In the genomic region with DNA sequence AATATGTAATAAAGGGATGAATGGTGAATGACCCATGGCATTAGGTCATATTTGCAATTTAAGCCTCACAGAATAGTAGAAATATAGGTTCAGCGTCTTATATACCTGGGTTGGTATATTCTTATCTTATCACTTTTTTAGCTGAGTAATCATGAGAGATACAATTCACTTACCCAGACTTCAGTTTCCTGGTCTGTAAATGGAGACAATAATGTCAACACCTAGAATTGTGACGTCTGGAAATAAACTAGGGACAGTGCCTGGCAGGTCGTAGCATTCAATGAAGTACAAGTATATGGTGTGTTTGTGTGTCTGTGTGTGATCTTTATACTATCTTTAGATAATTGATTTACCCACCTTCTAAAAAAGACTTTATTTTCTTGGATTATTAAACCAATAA, we compare ENCODE assay signal across 32 cellular contexts.
"Had no signal": no experiment of that assay in that cellular context is flagged by ENCODE, and none has a peak within 500 bp of the region (broad histone marks: within the 10 kb centered on the region; RNA-seq: fewer than 3 reads in every experiment).

No MANE protein-coding gene starts in this region.

- H3K9me3 ChIP-seq: heart right ventricle, lower lobe of right lung, pancreas, prostate gland, spleen, tibial nerve, uterus had no signal

- FAIRE-seq: islet of Langerhans, kidney, pancreas had no signal

- ATAC-seq: heart right ventricle; left lobe of liver; left ventricle myocardium superior; lower lobe of right lung; naive thymus-derived CD4-positive, alpha-beta T cell; natural killer cell treated with Interleukin-12 subunit alpha and Interleukin-12 subunit beta and Interleukin-15 and Interleukin-18, amount 100 ng/mL, for 72 hours; pancreas; right cardiac atrium; sciatic nerve; stimulated activated memory B cell treated with anti-CD40 and anti-IgM and Interleukin-4, amounts not matched to agents 10 μg/mL and 1 μg/mL and 100 μg/mL, for 72 hours; stimulated activated naive CD8-positive, alpha-beta T cell treated with anti-CD3 and anti-CD28 coated beads, Interleukin-15, amount 100 ng/mL, for 72 hours had no signal

- H3K27me3 Mint-ChIP-seq: type B pancreatic cell had no signal

- H3K27ac Mint-ChIP-seq: immature natural killer cell; mesothelial cell of epicardium; naive thymus-derived CD4-positive, alpha-beta T cell; natural killer cell treated with Interleukin-12 subunit alpha and Interleukin-12 subunit beta and Interleukin-15 and Interleukin-18, amount 100 ng/mL, for 72 hours; stimulated activated memory B cell treated with anti-CD40 and anti-IgM and Interleukin-4, amounts not matched to agents 10 μg/mL and 1 μg/mL and 100 μg/mL, for 72 hours; type B pancreatic cell had no signal

- H3K36me3 Mint-ChIP-seq: immature natural killer cell; mesothelial cell of epicardium; naive thymus-derived CD4-positive, alpha-beta T cell; natural killer cell treated with Interleukin-12 subunit alpha and Interleukin-12 subunit beta and Interleukin-15 and Interleukin-18, amount 100 ng/mL, for 72 hours; stimulated activated memory B cell treated with anti-CD40 and anti-IgM and Interleukin-4, amounts not matched to agents 10 μg/mL and 1 μg/mL and 100 μg/mL, for 72 hours; type B pancreatic cell had no signal

- H3K4me1 Mint-ChIP-seq: immature natural killer cell had no signal

- DNase-seq: heart right ventricle; hypothalamus; immature natural killer cell; kidney; left ventricle myocardium superior; lower lobe of right lung; mammary epithelial cell; mesenchymal stem cell; naive thymus-derived CD4-positive, alpha-beta T cell; nucleus accumbens; pancreas; posterior cingulate gyrus; retina; right cardiac atrium; spleen; stimulated activated CD4-positive, alpha-beta T cell treated with anti-CD3 and anti-CD28 coated beads, Interleukin-4, amount 100 ng/mL, for 4 hours; stimulated activated CD8-positive, alpha-beta memory T cell treated with anti-CD3 and anti-CD28 coated beads, Interleukin-4, amount 100 ng/mL, for 48 hours; stimulated activated naive CD4-positive, alpha-beta T cell treated with Interleukin-2 at 50 U/mL for 16 hours; stimulated activated naive CD8-positive, alpha-beta T cell treated with anti-CD3 and anti-CD28 coated beads, Interleukin-15, amount 100 ng/mL, for 72 hours; substantia nigra; uterus had no signal

- H3K36me3 ChIP-seq: heart right ventricle, lower lobe of right lung, pancreas, prostate gland, spleen, tibial nerve, uterus had no signal

- H3K27me3 ChIP-seq: heart right ventricle, pancreas, tibial nerve, uterus had no signal

- H3K27ac ChIP-seq: heart right ventricle, lower lobe of right lung, pancreas, prostate gland, skin epidermis, spleen, tibial nerve, uterus had no signal

- H3K4me3 Mint-ChIP-seq: immature natural killer cell; mesothelial cell of epicardium; naive thymus-derived CD4-positive, alpha-beta T cell; natural killer cell treated with Interleukin-12 subunit alpha and Interleukin-12 subunit beta and Interleukin-15 and Interleukin-18, amount 100 ng/mL, for 72 hours; neural crest cell; stimulated activated memory B cell treated with anti-CD40 and anti-IgM and Interleukin-4, amounts not matched to agents 10 μg/mL and 1 μg/mL and 100 μg/mL, for 72 hours; stimulated activated naive CD8-positive, alpha-beta T cell treated with anti-CD3 and anti-CD28 coated beads, Interleukin-15, amount 100 ng/mL, for 72 hours; type B pancreatic cell had no signal

- H3K4me1 ChIP-seq: heart right ventricle, prostate gland, spleen, tibial nerve, uterus had no signal

- H3K4me3 ChIP-seq: heart right ventricle, lower lobe of right lung, pancreas, prostate gland, skin epidermis, spleen, tibial nerve, uterus had no signal

- H3K9me3 Mint-ChIP-seq: mesothelial cell of epicardium; natural killer cell treated with Interleukin-12 subunit alpha and Interleukin-12 subunit beta and Interleukin-15 and Interleukin-18, amount 100 ng/mL, for 72 hours; stimulated activated memory B cell treated with anti-CD40 and anti-IgM and Interleukin-4, amounts not matched to agents 10 μg/mL and 1 μg/mL and 100 μg/mL, for 72 hours; stimulated activated naive CD8-positive, alpha-beta T cell treated with anti-CD3 and anti-CD28 coated beads, Interleukin-15, amount 100 ng/mL, for 72 hours had no signal
